In the genomic region with DNA sequence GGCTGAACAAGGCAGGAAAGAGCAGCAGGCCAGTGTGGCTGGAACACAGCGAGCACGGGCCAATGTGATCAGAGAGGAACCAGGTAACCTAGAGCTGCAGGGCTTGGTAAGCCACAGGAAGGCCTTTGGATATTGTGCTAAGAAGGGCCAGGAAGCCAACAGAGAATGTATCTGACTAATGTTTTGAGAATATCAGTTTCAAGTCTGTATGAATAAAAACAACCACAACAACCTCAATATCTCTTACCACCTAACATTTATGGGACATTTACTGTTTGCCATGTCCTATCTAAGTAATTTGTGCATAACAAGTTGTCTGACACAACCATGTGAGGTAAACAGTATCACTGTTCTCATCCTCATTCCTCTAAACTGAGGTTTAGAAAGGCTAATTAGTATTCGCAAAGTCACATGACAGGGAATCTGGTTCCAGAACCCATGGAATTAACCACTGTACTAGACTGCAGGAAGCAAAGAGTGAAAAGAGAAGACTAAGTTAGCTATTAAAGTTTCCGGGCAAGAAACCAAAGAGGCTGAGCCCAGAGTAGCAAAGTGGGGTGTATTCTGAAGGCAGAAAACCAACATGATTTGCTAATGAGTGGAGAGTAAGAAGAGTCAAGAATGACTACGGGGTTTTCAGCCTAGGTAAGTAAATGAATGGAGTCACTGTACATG, we compare ENCODE assay signal across 9 cellular contexts. TPM values are rescaled to one million over a fixed set of nuclear protein-coding genes. Genes with fewer than 3 reads are reported as not detected.
DNase-seq lines count a peak whose midpoint lies in the region; ATAC-seq and TF ChIP-seq lines count a peak whose summit lies in the region.
"Had no signal": no experiment of that assay in that cellular context is flagged by ENCODE, and none has a peak within 500 bp of the region (broad histone marks: within the 10 kb centered on the region; RNA-seq: fewer than 3 reads in every experiment).

No MANE protein-coding gene starts in this region.

- H3K27ac ChIP-seq in caudate nucleus (ENCODE audit: low read depth, low read length), result no peak overlapping the region

- H3K27ac Mint-ChIP-seq in activated CD4-positive, alpha-beta memory T cell treated with anti-CD3 and anti-CD28 coated beads, Interleukin-2, amount 10 ng/mL, durations not matched to agents 7 days and 5 days, result peak overlapping the region; percentile 44
- peak overlapping the region; percentile 33 for H3K27ac Mint-ChIP-seq in nephron progenitor cell
- H3K27ac Mint-ChIP-seq in glutamatergic neuron (ENCODE audit: unreplicated experiment), result no peak overlapping the region

- POLR2A ChIA-PET in activated CD4-positive, alpha-beta memory T cell treated with anti-CD3 and anti-CD28 coated beads, Interleukin-2, amount 10 ng/mL, durations not matched to agents 7 days and 5 days (lab: Charles Lee), result no interaction called here

- ATAC-seq in GM19043 (IDR thresholded peaks at IDR 0.05; ENCODE audit: low read depth, unreplicated experiment), result peak; percentile 54
- ATAC-seq in HG02763 (IDR thresholded peaks at IDR 0.05; ENCODE audit: unreplicated experiment), result peak; percentile 45
- ATAC-seq in GM18858 (IDR thresholded peaks at IDR 0.05; ENCODE audit: unreplicated experiment), result no peak

- H3K36me3 Mint-ChIP-seq in activated CD4-positive, alpha-beta memory T cell treated with anti-CD3 and anti-CD28 coated beads, Interleukin-2, amount 10 ng/mL, durations not matched to agents 7 days and 5 days (ENCODE audit: low read depth), result peaks cover 5% of the 10 kb centered on the region
- H3K36me3 Mint-ChIP-seq in nephron progenitor cell (ENCODE audit: low read depth), result no peaks in the 10 kb centered on the region
- H3K36me3 Mint-ChIP-seq in glutamatergic neuron (ENCODE audit: unreplicated experiment), result no peaks in the 10 kb centered on the region

- DNase-seq in activated CD4-positive, alpha-beta memory T cell treated with anti-CD3 and anti-CD28 coated beads, Interleukin-2, amount 10 ng/mL, durations not matched to agents 7 days and 5 days, result peak; percentile 34
- no peak for DNase-seq in nephron progenitor cell
- DNase-seq in DMS53 (lab: John Stamatoyannopoulos, UW), result no peak
- DNase-seq in glutamatergic neuron, result no peak
- DNase-seq in caudate nucleus (lab: John Stamatoyannopoulos, UW), result no peak
- DNase-seq: NCI-H345 had no signal

- H3K4me3 Mint-ChIP-seq in activated CD4-positive, alpha-beta memory T cell treated with anti-CD3 and anti-CD28 coated beads, Interleukin-2, amount 10 ng/mL, durations not matched to agents 7 days and 5 days, result no peak overlapping the region
- H3K4me3 Mint-ChIP-seq in nephron progenitor cell (no peak overlapping the region), glutamatergic neuron (ENCODE audit: unreplicated experiment) (no peak overlapping the region)

- H3K9me3 Mint-ChIP-seq in activated CD4-positive, alpha-beta memory T cell treated with anti-CD3 and anti-CD28 coated beads, Interleukin-2, amount 10 ng/mL, durations not matched to agents 7 days and 5 days, result no peaks in the 10 kb centered on the region
- no peaks in the 10 kb centered on the region for H3K9me3 Mint-ChIP-seq in nephron progenitor cell
- no peaks in the 10 kb centered on the region for H3K9me3 Mint-ChIP-seq in glutamatergic neuron (ENCODE audit: unreplicated experiment)

- TF ChIP-seq CTCF in nephron progenitor cell (IDR thresholded peaks at IDR 0.05), result no peak
- no peak for TF ChIP-seq CTCF in glutamatergic neuron (IDR thresholded peaks at IDR 0.05; ENCODE audit: partially characterized antibody, unreplicated experiment)

- H3K4me1 Mint-ChIP-seq in activated CD4-positive, alpha-beta memory T cell treated with anti-CD3 and anti-CD28 coated beads, Interleukin-2, amount 10 ng/mL, durations not matched to agents 7 days and 5 days, result peaks cover 30% of the 10 kb centered on the region
- H3K4me1 Mint-ChIP-seq in nephron progenitor cell (peaks cover 10% of the 10 kb centered on the region), glutamatergic neuron (ENCODE audit: low read depth, unreplicated experiment) (no peaks in the 10 kb centered on the region)

- H3K27me3 Mint-ChIP-seq in activated CD4-positive, alpha-beta memory T cell treated with anti-CD3 and anti-CD28 coated beads, Interleukin-2, amount 10 ng/mL, durations not matched to agents 7 days and 5 days, result no peaks in the 10 kb centered on the region
- H3K27me3 Mint-ChIP-seq in nephron progenitor cell (ENCODE audit: low read depth, poor library complexity), result no peaks in the 10 kb centered on the region
- no peaks in the 10 kb centered on the region for H3K27me3 Mint-ChIP-seq in glutamatergic neuron (ENCODE audit: unreplicated experiment)

- CTCF ChIA-PET in activated CD4-positive, alpha-beta memory T cell treated with anti-CD3 and anti-CD28 coated beads, Interleukin-2, amount 10 ng/mL, durations not matched to agents 7 days and 5 days (lab: Charles Lee), result no interaction called here

RNA-seq across cellular contexts. Expression of a gene that starts 38.9 kb away (rescaled TPM):
- total RNA-seq in activated CD4-positive, alpha-beta memory T cell treated with anti-CD3 and anti-CD28 coated beads, Interleukin-2, amount 10 ng/mL, durations not matched to agents 7 days and 5 days, result 10 to 100 TPM; 14.8 to 15.6 TPM
- total RNA-seq in glutamatergic neuron (ENCODE audit: unreplicated experiment), result 21.4 TPM

RNA-seq across cellular contexts. Expression of a gene that starts 39.4 kb away (rescaled TPM):
- 10 to 100 TPM; 21.9 to 22.7 TPM for total RNA-seq in activated CD4-positive, alpha-beta memory T cell treated with anti-CD3 and anti-CD28 coated beads, Interleukin-2, amount 10 ng/mL, durations not matched to agents 7 days and 5 days
- 11.4 TPM for total RNA-seq in glutamatergic neuron (ENCODE audit: unreplicated experiment)

RNA-seq across cellular contexts. Expression of a gene that starts 45.1 kb away (rescaled TPM):
- total RNA-seq in activated CD4-positive, alpha-beta memory T cell treated with anti-CD3 and anti-CD28 coated beads, Interleukin-2, amount 10 ng/mL, durations not matched to agents 7 days and 5 days, result 10 to 100 TPM; 38.8 to 38.9 TPM
- 12.3 TPM for total RNA-seq in glutamatergic neuron (ENCODE audit: unreplicated experiment)
